Comparison of ENCODE assay signal across 1 cellular context in the genomic region with DNA sequence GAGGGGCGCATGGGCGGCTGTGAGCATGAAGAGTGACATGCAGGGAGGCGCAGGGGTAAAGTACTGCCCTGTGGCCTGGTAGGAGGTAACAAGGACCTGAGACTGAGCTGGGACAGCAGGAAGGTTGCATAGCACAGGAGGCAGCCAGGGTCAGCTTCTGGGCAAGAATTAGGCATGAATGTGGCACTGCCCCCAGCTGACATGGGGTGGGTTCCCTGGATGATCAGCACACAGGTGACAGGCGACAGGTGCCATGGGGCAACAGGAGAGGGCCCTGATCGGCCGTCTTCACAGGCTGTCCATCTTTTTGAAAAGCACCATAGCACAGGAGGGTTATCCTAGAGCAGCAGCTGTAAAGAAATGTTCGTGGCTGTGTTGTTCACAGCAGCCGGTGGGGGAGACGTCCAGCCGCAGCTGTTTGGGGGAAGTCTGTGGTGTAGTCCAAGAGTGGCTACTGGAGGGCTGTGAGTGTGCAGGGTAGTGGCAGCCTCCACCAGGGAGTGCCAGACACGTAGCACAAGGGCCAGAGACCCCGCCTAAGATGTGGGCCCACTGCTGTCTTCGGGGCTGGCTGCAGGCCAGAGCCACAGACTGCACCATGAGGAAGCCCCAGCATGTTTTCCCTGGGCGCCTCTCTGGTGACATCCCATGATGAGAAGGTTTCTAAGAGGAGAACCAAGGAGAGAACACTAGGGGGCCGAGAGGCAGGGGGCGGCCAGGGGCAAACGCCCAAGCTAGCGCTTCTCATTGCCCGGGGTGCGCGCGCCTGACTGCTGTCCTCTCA.
TF ChIP-seq lines count a peak whose summit lies in the region.

No MANE protein-coding gene starts in this region.

TF ChIP-seq in H1, 55 proteins besides CTCF, POLR2A, EP300 and RAD21:
- TF ChIP-seq ASH2L (IDR thresholded peaks at IDR 0.05; ENCODE audit: low read length) (no peak), PHF8 (conservative IDR thresholded peaks at IDR 0.05; ENCODE audit: low read depth, low read length) (no peak), NRF1 (IDR thresholded peaks at IDR 0.05; ENCODE audit: low read depth, low read length) (no peak), GABPA (IDR thresholded peaks at IDR 0.05; ENCODE audit: borderline replicate concordance, insufficient read depth, low read length) (no peak), SRF (IDR thresholded peaks at IDR 0.05; ENCODE audit: low read depth, low read length) (no peak), CHD2 (IDR thresholded peaks at IDR 0.05; ENCODE audit: low read length) (no peak), CBX8 (IDR thresholded peaks at IDR 0.05; ENCODE audit: borderline replicate concordance, low read depth, low read length) (no peak), EZH2 (IDR thresholded peaks at IDR 0.05; ENCODE audit: low read depth, low read length, severe bottlenecking) (no peak), CTBP2 (IDR thresholded peaks at IDR 0.05; ENCODE audit: borderline replicate concordance, insufficient read depth, insufficient read length, low read length) (no peak)
- TF ChIP-seq, protein P1, sequence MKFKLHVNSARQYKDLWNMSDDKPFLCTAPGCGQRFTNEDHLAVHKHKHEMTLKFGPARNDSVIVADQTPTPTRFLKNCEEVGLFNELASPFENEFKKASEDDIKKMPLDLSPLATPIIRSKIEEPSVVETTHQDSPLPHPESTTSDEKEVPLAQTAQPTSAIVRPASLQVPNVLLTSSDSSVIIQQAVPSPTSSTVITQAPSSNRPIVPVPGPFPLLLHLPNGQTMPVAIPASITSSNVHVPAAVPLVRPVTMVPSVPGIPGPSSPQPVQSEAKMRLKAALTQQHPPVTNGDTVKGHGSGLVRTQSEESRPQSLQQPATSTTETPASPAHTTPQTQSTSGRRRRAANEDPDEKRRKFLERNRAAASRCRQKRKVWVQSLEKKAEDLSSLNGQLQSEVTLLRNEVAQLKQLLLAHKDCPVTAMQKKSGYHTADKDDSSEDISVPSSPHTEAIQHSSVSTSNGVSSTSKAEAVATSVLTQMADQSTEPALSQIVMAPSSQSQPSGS (IDR thresholded peaks at IDR 0.05; ENCODE audit: low read length), result no peak
- TF ChIP-seq, protein P2, sequence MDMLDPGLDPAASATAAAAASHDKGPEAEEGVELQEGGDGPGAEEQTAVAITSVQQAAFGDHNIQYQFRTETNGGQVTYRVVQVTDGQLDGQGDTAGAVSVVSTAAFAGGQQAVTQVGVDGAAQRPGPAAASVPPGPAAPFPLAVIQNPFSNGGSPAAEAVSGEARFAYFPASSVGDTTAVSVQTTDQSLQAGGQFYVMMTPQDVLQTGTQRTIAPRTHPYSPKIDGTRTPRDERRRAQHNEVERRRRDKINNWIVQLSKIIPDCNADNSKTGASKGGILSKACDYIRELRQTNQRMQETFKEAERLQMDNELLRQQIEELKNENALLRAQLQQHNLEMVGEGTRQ (IDR thresholded peaks at IDR 0.05; ENCODE audit: low read length), result no peak
